ENCODE assay signal across 9 cellular contexts in genomic region chr17:19744922-19745757, GRCh38. TPM values are rescaled to one million over a fixed set of nuclear protein-coding genes. Genes with fewer than 3 reads are reported as not detected.
DNase-seq lines count a peak whose midpoint lies in the region; FAIRE-seq and TF ChIP-seq lines count a peak whose summit lies in the region.
"Had no signal": no experiment of that assay in that cellular context is flagged by ENCODE, and none has a peak within 500 bp of the region (broad histone marks: within the 10 kb centered on the region; RNA-seq: fewer than 3 reads in every experiment).

No MANE protein-coding gene starts in this region.

- H3K4me3 Mint-ChIP-seq in astrocyte (ENCODE audit: unreplicated experiment), result no peak overlapping the region

- in situ Hi-C loops in G401 (cut with HindIII; ENCODE audit: low sequenced_read_pairs), result no loop called here

- H3K79me2 ChIP-seq in Karpas-422 (ENCODE audit: low read length) (no peaks in the 10 kb centered on the region), astrocyte (ENCODE audit: insufficient read depth, low read length) (no peaks in the 10 kb centered on the region), hepatocyte (no peaks in the 10 kb centered on the region)

- peak; percentile 86 for DNase-seq in G401 (ENCODE audit: low spot score)
- peak; percentile 47 for DNase-seq in Karpas-422
- DNase-seq in T-helper 2 cell, result peak; percentile 53 to 83 (median 73)
- peak; percentile 23 for DNase-seq in astrocyte (ENCODE audit: low read depth)
- peak; percentile 94 for DNase-seq in hepatocyte (ENCODE audit: low spot score)
- DNase-seq in urothelium cell line (ENCODE audit: low spot score), result peak; percentile 90
- no peak for DNase-seq in DMS79 (lab: John Stamatoyannopoulos, UW)

- H3K4me1 ChIP-seq in Karpas-422 (ENCODE audit: low read length) (no peaks in the 10 kb centered on the region), astrocyte (ENCODE audit: insufficient read depth, low read length) (no peaks in the 10 kb centered on the region), hepatocyte (ENCODE audit: insufficient read depth) (peaks cover 10% of the 10 kb centered on the region), rectal smooth muscle tissue (ENCODE audit: control insufficient read depth, insufficient read depth, low read length) (no peaks in the 10 kb centered on the region)

- H2AFZ ChIP-seq in Karpas-422 (ENCODE audit: low read length), result no peak overlapping the region
- peak overlapping the region; percentile 56 for H2AFZ ChIP-seq in astrocyte (ENCODE audit: low read depth, low read length)
- H2AFZ ChIP-seq in hepatocyte, result peak overlapping the region; percentile 94

- no peaks in the 10 kb centered on the region for H3K27me3 ChIP-seq in Karpas-422 (ENCODE audit: low read length)
- peaks cover 4% of the 10 kb centered on the region for H3K27me3 ChIP-seq in astrocyte (ENCODE audit: insufficient read depth, low read length)
- H3K27me3 ChIP-seq in hepatocyte, result no peaks in the 10 kb centered on the region
- H3K27me3 ChIP-seq in rectal smooth muscle tissue (ENCODE audit: control insufficient read depth, insufficient read depth, low read length), result no peaks in the 10 kb centered on the region

- H3K27ac Mint-ChIP-seq in astrocyte (ENCODE audit: unreplicated experiment), result no peak overlapping the region

- TF ChIP-seq CTCF in astrocyte (IDR thresholded peaks at IDR 0.05; ENCODE audit: insufficient read depth, low read depth, low read length) (peak; percentile 48), hepatocyte (IDR thresholded peaks at IDR 0.05; ENCODE audit: poor library complexity) (peak; percentile 89)

- H3K4me2 ChIP-seq in Karpas-422 (ENCODE audit: low read depth, low read length, poor library complexity, severe bottlenecking) (no peak overlapping the region), astrocyte (ENCODE audit: low read length) (peak overlapping the region; percentile 77), hepatocyte (peak overlapping the region; percentile 93)

- H3K4me3 ChIP-seq in Karpas-422 (ENCODE audit: low read length) (no peak overlapping the region), astrocyte (ENCODE audit: insufficient read depth, low read depth, low read length) (peak overlapping the region; percentile 10), hepatocyte (peak overlapping the region; percentile 58), rectal smooth muscle tissue (ENCODE audit: low read length) (peak overlapping the region; percentile 64)

- 39% methylated on average over 45 of the region's 50 CpGs for WGBS in hepatocyte (ENCODE audit: low lambda C conversion rate, missing lambda C conversion rate)

- H3K9ac ChIP-seq in Karpas-422 (ENCODE audit: low read length) (no peak overlapping the region), astrocyte (ENCODE audit: low read length) (no peak overlapping the region), rectal smooth muscle tissue (ENCODE audit: low read length) (no peak overlapping the region)

- no peaks in the 10 kb centered on the region for H3K9me3 Mint-ChIP-seq in astrocyte (ENCODE audit: unreplicated experiment)

- no peaks in the 10 kb centered on the region for H3K36me3 Mint-ChIP-seq in astrocyte (ENCODE audit: low read depth, unreplicated experiment)

- H3K9me2 ChIP-seq in Karpas-422 (replicated peaks; ENCODE audit: insufficient read depth, low read length) (no peaks in the 10 kb centered on the region), hepatocyte (replicated peaks; ENCODE audit: insufficient read depth) (no peaks in the 10 kb centered on the region)

- no peaks in the 10 kb centered on the region for H3K9me3 ChIP-seq in Karpas-422 (ENCODE audit: low read length)
- no peaks in the 10 kb centered on the region for H3K9me3 ChIP-seq in astrocyte (ENCODE audit: insufficient read depth, low read depth, low read length)
- no peaks in the 10 kb centered on the region for H3K9me3 ChIP-seq in hepatocyte (ENCODE audit: low read depth)

- no peak for FAIRE-seq in astrocyte (lab: Jason Lieb, UNC)
- FAIRE-seq in urothelium cell line (lab: Jason Lieb, UNC), result no peak

- no peaks in the 10 kb centered on the region for H4K20me1 ChIP-seq in Karpas-422 (ENCODE audit: insufficient read depth, low read depth, low read length)
- no peaks in the 10 kb centered on the region for H4K20me1 ChIP-seq in astrocyte (ENCODE audit: insufficient read depth, low read length)
- no peaks in the 10 kb centered on the region for H4K20me1 ChIP-seq in hepatocyte (ENCODE audit: insufficient read depth, poor library complexity, severe bottlenecking)

- H3K4me1 Mint-ChIP-seq in astrocyte (ENCODE audit: low read depth, unreplicated experiment), result no peaks in the 10 kb centered on the region

- H3K27ac ChIP-seq in Karpas-422 (ENCODE audit: low read length) (no peak overlapping the region), astrocyte (ENCODE audit: low read depth, low read length) (no peak overlapping the region), hepatocyte (no peak overlapping the region), rectal smooth muscle tissue (ENCODE audit: low read depth, low read length) (no peak overlapping the region)

- H3K27me3 Mint-ChIP-seq in astrocyte (ENCODE audit: low read depth, unreplicated experiment), result peaks cover 55% of the 10 kb centered on the region

- no peaks in the 10 kb centered on the region for H3K36me3 ChIP-seq in Karpas-422 (ENCODE audit: insufficient read depth, low read length)
- H3K36me3 ChIP-seq in astrocyte (ENCODE audit: insufficient read depth, low read length), result no peaks in the 10 kb centered on the region
- no peaks in the 10 kb centered on the region for H3K36me3 ChIP-seq in hepatocyte (replicated peaks; ENCODE audit: insufficient read depth, low read depth)
- no peaks in the 10 kb centered on the region for H3K36me3 ChIP-seq in rectal smooth muscle tissue (ENCODE audit: control insufficient read depth, insufficient read depth, low read length)

RNA-seq across cellular contexts. Expression of gene ALDH3A1, which starts 3.0 kb away (rescaled TPM):
- not detected in 2 replicates for total RNA-seq in G401 (2014; rRNA removed; shearing (Covaris generic))
- total RNA-seq in Karpas-422 (2014; rRNA removed; shearing (Covaris generic); ENCODE audit: low replicate concordance), result not detected in 2 replicates
- total RNA-seq in astrocyte, result not detected in 2 replicates
- 0.90 TPM in 1 of 2 replicates, not detected in the other for total RNA-seq in hepatocyte
- 0.13 and 1.4 TPM in 2 replicates for polyA plus RNA-seq in hepatocyte
- total RNA-seq: mononuclear cell had no signal

RNA-seq across cellular contexts. Expression of gene SLC47A2, which starts 28.8 kb away (rescaled TPM):
- not detected in 2 replicates for total RNA-seq in G401 (2014; rRNA removed; shearing (Covaris generic))
- total RNA-seq in Karpas-422 (2014; rRNA removed; shearing (Covaris generic); ENCODE audit: low replicate concordance), result not detected in 2 replicates
- not detected in 2 replicates for total RNA-seq in astrocyte
- total RNA-seq in hepatocyte, result 0.07 TPM in 1 of 2 replicates, not detected in the other
- not detected in 2 replicates for polyA plus RNA-seq in hepatocyte
- total RNA-seq: mononuclear cell had no signal
